10 cellular contexts compared by ENCODE assay signal in the genomic region with DNA sequence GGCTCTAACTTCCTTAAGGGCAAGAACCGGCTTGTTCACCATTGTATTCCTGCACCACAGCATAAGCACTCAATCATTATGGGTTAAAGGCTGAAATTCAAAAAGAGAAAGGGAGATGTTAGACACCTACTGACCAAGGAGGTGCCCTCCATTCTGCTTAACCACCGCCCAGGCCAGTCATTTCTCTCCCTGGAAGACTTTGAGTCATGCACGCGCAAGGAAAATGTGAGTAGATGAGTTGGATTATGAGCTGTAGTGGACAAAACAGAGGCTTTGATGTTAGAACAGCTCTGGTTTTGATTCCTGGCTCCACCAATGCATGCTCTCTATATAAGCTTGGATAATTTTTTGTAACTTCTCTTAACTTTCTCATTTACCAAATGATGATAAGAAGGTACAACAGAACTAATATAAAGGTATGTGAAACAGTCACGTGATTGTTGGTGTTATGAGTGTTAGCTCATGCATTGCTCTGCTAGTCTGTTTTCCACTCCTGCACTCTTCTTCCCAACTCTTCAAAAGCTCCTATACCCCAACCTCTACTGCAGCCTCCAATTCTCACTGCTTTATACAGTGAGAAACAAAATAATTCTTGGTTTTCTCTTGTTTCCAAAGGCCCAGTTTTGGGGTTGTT.
DNase-seq lines count a peak whose midpoint lies in the region; ATAC-seq and TF ChIP-seq lines count a peak whose summit lies in the region.
"Had no signal": no experiment of that assay in that cellular context is flagged by ENCODE, and none has a peak within 500 bp of the region (broad histone marks: within the 10 kb centered on the region; RNA-seq: fewer than 3 reads in every experiment).

No MANE protein-coding gene starts in this region.

- peak in 1 of 6 experiments; percentile 22 for TF ChIP-seq CTCF in esophagus squamous epithelium (IDR thresholded peaks at IDR 0.05)
- TF ChIP-seq CTCF in body of pancreas (IDR thresholded peaks at IDR 0.05): no peak

- peaks cover 8% of the 10 kb centered on the region for H3K4me1 Mint-ChIP-seq in stimulated activated naive CD8-positive, alpha-beta T cell treated with anti-CD3 and anti-CD28 coated beads, Interleukin-15, amount 100 ng/mL, for 72 hours

- no peaks in the 10 kb centered on the region for H3K9me3 Mint-ChIP-seq in stimulated activated naive CD8-positive, alpha-beta T cell treated with anti-CD3 and anti-CD28 coated beads, Interleukin-15, amount 100 ng/mL, for 72 hours

- peak; percentile 49 for ATAC-seq in HG03520 (IDR thresholded peaks at IDR 0.05; ENCODE audit: unreplicated experiment)
- peak; percentile 87 for ATAC-seq in stimulated activated naive CD8-positive, alpha-beta T cell treated with anti-CD3 and anti-CD28 coated beads, Interleukin-15, amount 100 ng/mL, for 72 hours
- ATAC-seq in HG03159 (IDR thresholded peaks at IDR 0.05; ENCODE audit: unreplicated experiment): no peak
- no peak for ATAC-seq in body of pancreas

- H3K9me3 ChIP-seq in esophagus squamous epithelium: peaks cover 0 to 6% (median 0%) of the 10 kb centered on the region in 3 donors
- no peaks in the 10 kb centered on the region for H3K9me3 ChIP-seq in body of pancreas
- H3K9me3 ChIP-seq: SK-N-SH had no signal

- H3K27ac Mint-ChIP-seq in stimulated activated naive CD8-positive, alpha-beta T cell treated with anti-CD3 and anti-CD28 coated beads, Interleukin-15, amount 100 ng/mL, for 72 hours: no peak overlapping the region

- H3K36me3 ChIP-seq in esophagus squamous epithelium: no peaks in the 10 kb centered on the region
- no peaks in the 10 kb centered on the region for H3K36me3 ChIP-seq in body of pancreas (replicated peaks in 1 of 2; ENCODE audit: insufficient read depth in 1 of 2, low read depth in 2 of 2)
- H3K36me3 ChIP-seq: BLaER1 had no signal

- H3K27me3 ChIP-seq in esophagus squamous epithelium (no peaks in the 10 kb centered on the region), body of pancreas (no peaks in the 10 kb centered on the region)
- H3K27me3 ChIP-seq: BLaER1 had no signal

- H3K4me3 ChIP-seq in esophagus squamous epithelium (no peak overlapping the region), body of pancreas (no peak overlapping the region)
- H3K4me3 ChIP-seq: BLaER1 had no signal

- 27 to 29% methylated on average over 5 of the region's 5 CpGs for WGBS in esophagus squamous epithelium, 2 donors
- WGBS in body of pancreas, 2 donors: 92 to 93% methylated on average over 5 of the region's 5 CpGs

- intact Hi-C loops in esophagus squamous epithelium (cut with DNase I): no loop called here
- intact Hi-C loops in body of pancreas (cut with DNase I): no loop called here

- peaks cover 3 to 45% (median 6%) of the 10 kb centered on the region in 3 donors for H3K4me1 ChIP-seq in esophagus squamous epithelium
- no peaks in the 10 kb centered on the region for H3K4me1 ChIP-seq in body of pancreas
- H3K4me1 ChIP-seq: BLaER1 had no signal

- H3K27ac ChIP-seq in esophagus squamous epithelium: peak overlapping the region; percentile 17 to 83 (median 82)
- no peak overlapping the region for H3K27ac ChIP-seq in body of pancreas
- H3K27ac ChIP-seq: BLaER1 had no signal

- TF ChIP-seq POLR2A in esophagus squamous epithelium (IDR thresholded peaks at IDR 0.05) (no peak), body of pancreas (IDR thresholded peaks at IDR 0.05) (no peak)

- H3K4me3 Mint-ChIP-seq in stimulated activated naive CD8-positive, alpha-beta T cell treated with anti-CD3 and anti-CD28 coated beads, Interleukin-15, amount 100 ng/mL, for 72 hours: no peak overlapping the region

- H3K27me3 Mint-ChIP-seq in stimulated activated naive CD8-positive, alpha-beta T cell treated with anti-CD3 and anti-CD28 coated beads, Interleukin-15, amount 100 ng/mL, for 72 hours: peaks cover 32% of the 10 kb centered on the region

- peak; percentile 31 to 34 (median 34) for DNase-seq in stimulated activated CD4-positive, alpha-beta T cell treated with anti-CD3 and anti-CD28 coated beads, Interleukin-12 subunit alpha, Interleukin-12 subunit beta, amount 100 ng/mL, for 48 hours (ENCODE audit: low read depth in 2 of 3, low spot score in 1 of 3)
- no peak for DNase-seq in stimulated activated CD4-positive, alpha-beta T cell treated with anti-CD3 and anti-CD28 coated beads, Interleukin-12 subunit alpha, Interleukin-12 subunit beta, amount 100 ng/mL, for 4 hours
- DNase-seq in esophagus squamous epithelium (lab: John Stamatoyannopoulos, UW) (no peak), body of pancreas (no peak), nucleus accumbens (lab: John Stamatoyannopoulos, UW) (no peak)
- DNase-seq in stimulated activated naive CD8-positive, alpha-beta T cell treated with anti-CD3 and anti-CD28 coated beads, Interleukin-15, amount 100 ng/mL, for 72 hours: peak in 1 of 2 donors; percentile 46
- DNase-seq: SK-N-SH had no signal

Comparison
In these comparisons a context has a peak if more than half of its experiments do, and no peak if none do; other contexts are left out.
1. DNase-seq: peak in stimulated activated CD4-positive, alpha-beta T cell treated with anti-CD3 and anti-CD28 coated beads, Interleukin-12 subunit alpha, Interleukin-12 subunit beta, amount 100 ng/mL, for 48 hours (3 of 3); none in stimulated activated CD4-positive, alpha-beta T cell treated with anti-CD3 and anti-CD28 coated beads, Interleukin-12 subunit alpha, Interleukin-12 subunit beta, amount 100 ng/mL, for 4 hours (single experiment), esophagus squamous epithelium (single experiment), body of pancreas (0 of 4) and nucleus accumbens (0 of 56).
2. ATAC-seq: peak in HG03520 (single experiment) and stimulated activated naive CD8-positive, alpha-beta T cell treated with anti-CD3 and anti-CD28 coated beads, Interleukin-15, amount 100 ng/mL, for 72 hours (single experiment); none in HG03159 (single experiment) and body of pancreas (single experiment).
3. H3K27ac ChIP-seq: peak in esophagus squamous epithelium (4 of 4); none in body of pancreas (0 of 4).